Comparison of ENCODE assay signal across 4 cellular contexts in the genomic region with DNA sequence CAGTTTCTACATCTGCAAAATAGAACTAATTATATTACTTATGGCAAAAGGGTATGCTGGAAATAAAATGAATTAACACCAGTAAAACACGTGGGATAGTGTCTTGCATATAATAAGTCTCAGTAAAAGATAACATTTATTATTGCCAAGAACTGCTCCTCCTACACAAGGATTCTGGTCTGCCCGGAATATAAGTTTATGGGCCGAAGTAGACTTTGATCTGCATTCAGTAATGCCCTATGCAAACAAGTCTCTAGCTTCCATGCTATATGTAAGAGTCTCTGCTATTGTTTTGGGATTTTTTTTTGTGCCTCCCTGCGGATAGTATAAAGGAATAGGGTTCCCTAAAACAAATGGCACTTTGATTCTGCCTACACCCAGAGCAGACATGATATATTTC.
"Had no signal": no experiment of that assay in that cellular context is flagged by ENCODE, and none has a peak within 500 bp of the region (broad histone marks: within the 10 kb centered on the region; RNA-seq: fewer than 3 reads in every experiment).

No MANE protein-coding gene starts in this region.

- ATAC-seq: GM23338, K562 had no signal

- H3K4me3 ChIP-seq: GM23338, K562 had no signal

- H3K4me3 Mint-ChIP-seq: GM23338, H9 had no signal

- H3K9me3 Mint-ChIP-seq: GM23338, H9 had no signal

- DNase-seq: H9, HCEC 1CT had no signal

- H3K27ac Mint-ChIP-seq: GM23338, H9 had no signal

- H2AFZ ChIP-seq: GM23338 had no signal

- H3K4me2 ChIP-seq: GM23338 had no signal

- H3K4me1 Mint-ChIP-seq: GM23338, H9 had no signal
